14 cellular contexts compared by ENCODE assay signal in the genomic region with DNA sequence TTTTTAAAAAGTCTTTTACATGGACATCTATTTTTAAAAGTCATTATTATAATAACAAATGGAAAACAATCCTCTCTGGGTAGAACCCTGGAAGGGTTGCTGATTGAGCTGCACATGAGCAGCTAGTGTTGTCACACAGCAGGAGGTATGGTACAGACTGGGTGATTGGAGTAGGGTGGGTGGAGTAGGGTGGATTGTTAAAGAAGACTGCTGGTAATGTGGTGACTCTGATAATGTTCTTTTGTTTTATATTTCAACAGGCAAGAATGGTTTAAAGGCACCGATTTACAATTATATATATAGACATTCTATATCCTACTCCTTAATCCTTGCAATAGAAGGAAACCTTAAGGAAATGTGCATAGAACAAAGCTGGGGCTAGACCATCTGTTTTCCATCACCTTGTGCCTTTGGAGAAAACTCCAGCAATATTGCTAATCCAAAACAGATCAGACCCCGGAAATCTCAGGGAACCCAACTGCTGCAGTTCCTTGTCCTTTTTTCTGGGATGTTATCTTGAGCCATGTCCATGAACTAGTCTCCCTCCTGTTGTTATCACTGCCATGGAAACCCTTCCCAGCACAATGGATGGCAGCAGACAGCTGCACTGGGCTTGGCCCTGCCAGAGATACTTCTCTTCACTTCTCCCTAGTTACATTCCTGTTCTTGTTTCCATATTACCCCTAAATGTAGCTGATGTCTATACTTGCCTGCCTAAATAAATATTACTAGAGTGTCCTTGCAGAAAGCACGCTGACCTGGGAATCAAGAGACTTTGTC.
DNase-seq lines count a peak whose midpoint lies in the region; ATAC-seq and TF ChIP-seq lines count a peak whose summit lies in the region.
"Had no signal": no experiment of that assay in that cellular context is flagged by ENCODE, and none has a peak within 500 bp of the region (broad histone marks: within the 10 kb centered on the region; RNA-seq: fewer than 3 reads in every experiment).

No MANE protein-coding gene starts in this region.

- no peaks in the 10 kb centered on the region for H3K79me2 ChIP-seq in SK-N-SH (ENCODE audit: insufficient read depth)

- H3K9me3 ChIP-seq in SK-N-SH (no peaks in the 10 kb centered on the region), upper lobe of left lung (no peaks in the 10 kb centered on the region)

- POLR2A ChIA-PET in SK-N-SH (lab: Yijun Ruan, JAX), result no interaction called here

- TF ChIP-seq RAD21 in SK-N-SH (IDR thresholded peaks at IDR 0.05; ENCODE audit: low read length), result no peak

- H3K27ac ChIP-seq in SK-N-SH (ENCODE audit: low read depth in 2 of 2, low read length in 1 of 2) (peak overlapping the region in 1 of 2 experiments; percentile 28; a peak in 1 of 4 replicates), upper lobe of left lung (no peak overlapping the region)

- H3K4me3 ChIP-seq in SK-N-SH (ENCODE audit: low read depth in 2 of 2, low read length in 1 of 2), result no peak overlapping the region
- H3K4me3 ChIP-seq in fibroblast of the aortic adventitia (ENCODE audit: low read depth, low read length), result no peak overlapping the region
- no peak overlapping the region for H3K4me3 ChIP-seq in upper lobe of left lung

- WGBS in SK-N-SH (ENCODE audit: low lambda C conversion rate), result 47% methylated on average over 3 of the region's 3 CpGs
- 81 to 91% methylated on average over 3 of the region's 3 CpGs for WGBS in upper lobe of left lung, 2 donors

- peak; percentile 23 for ATAC-seq in left ventricle myocardium superior
- no peak for ATAC-seq in upper lobe of left lung (ENCODE audit: low FRiP score in 2 of 2)

- peaks cover 0 to 8% of the 10 kb centered on the region in 2 experiments; a peak in 2 of 4 replicates for H3K4me1 ChIP-seq in SK-N-SH (ENCODE audit: control insufficient read depth in 1 of 2, insufficient read depth in 2 of 2, low read depth in 1 of 2, low read length in 1 of 2)
- no peaks in the 10 kb centered on the region for H3K4me1 ChIP-seq in upper lobe of left lung

- CTCF ChIA-PET in SK-N-SH (lab: Yijun Ruan, JAX), result interaction anchor here (1.1 to 1.4 kb wide), 2 partner anchors 12 to 101 kb away, joined by 4 to 5 read pairs; no protein-coding TSS in a partner anchor

- DNase-seq in left ventricle myocardium superior (no peak), cardiac septum (ENCODE audit: low spot score) (no peak), SK-N-SH (peak; percentile 33), fibroblast of the aortic adventitia (ENCODE audit: low read depth) (peak; percentile 21), GF-D8 (lab: John Stamatoyannopoulos, UW) (no peak), foreskin melanocyte (no peak), upper lobe of left lung (no peak), dermis blood vessel endothelial cell (no peak)
- DNase-seq: COR-L47; H9; NCI-H187 treated with DMSO at 0.1 percent for 48 hours; NCI-H510A treated with DMSO at 0.1 percent for 48 hours; NK-92 treated with Interleukin-12 subunit alpha and Interleukin-12 subunit beta, amount 100 ng/mL, for 24 hours; SHP77 had no signal

- no peaks in the 10 kb centered on the region for H4K20me1 ChIP-seq in SK-N-SH (ENCODE audit: insufficient read depth)

- H3K36me3 ChIP-seq in SK-N-SH (replicated peaks in 1 of 2; ENCODE audit: control insufficient read depth in 1 of 2, insufficient read depth in 2 of 2, low read length in 1 of 2) (no peaks in the 10 kb centered on the region), upper lobe of left lung (no peaks in the 10 kb centered on the region)

- TF ChIP-seq CTCF in SK-N-SH (IDR thresholded peaks at IDR 0.05) (no peak), fibroblast of the aortic adventitia (IDR thresholded peaks at IDR 0.05; ENCODE audit: insufficient read depth, low read length) (no peak), upper lobe of left lung (IDR thresholded peaks at IDR 0.05) (no peak)

- no peak overlapping the region for H2AFZ ChIP-seq in SK-N-SH (ENCODE audit: low read depth)

- H3K4me2 ChIP-seq in SK-N-SH, result no peak overlapping the region

- no peaks in the 10 kb centered on the region for H3K9me2 ChIP-seq in SK-N-SH

- TF ChIP-seq EP300 in SK-N-SH (IDR thresholded peaks at IDR 0.05; ENCODE audit: borderline replicate concordance in 1 of 2, low read depth in 1 of 2, low read length in 1 of 2), result no peak
- no peak for TF ChIP-seq EP300 in upper lobe of left lung (IDR thresholded peaks at IDR 0.05)

- no peaks in the 10 kb centered on the region for H3K27me3 ChIP-seq in SK-N-SH (ENCODE audit: insufficient read depth)
- no peaks in the 10 kb centered on the region for H3K27me3 ChIP-seq in upper lobe of left lung

- H3F3A ChIP-seq in SK-N-SH (replicated peaks; ENCODE audit: insufficient read depth), result no peaks in the 10 kb centered on the region

- intact Hi-C loops in left ventricle myocardium superior (cut with micrococcal nuclease), result no loop called here
- intact Hi-C loops in cardiac septum (cut with DNase I), result no loop called here

- TF ChIP-seq POLR2A in upper lobe of left lung (IDR thresholded peaks at IDR 0.05), result no peak

- H3K9ac ChIP-seq in SK-N-SH, result no peak overlapping the region

TF ChIP-seq in SK-N-SH, 30 proteins besides CTCF, POLR2A, EP300 and RAD21:
- peak; percentile 8; the same call in 1 of the 2 replicates for TF ChIP-seq GATA2 (CRISPR knock-in tag; IDR thresholded peaks at IDR 0.05)
- peak; percentile 54; the same call in 1 of the 2 replicates for TF ChIP-seq TCF12 (IDR thresholded peaks at IDR 0.05)
- no peak for TF ChIP-seq NFIC (IDR thresholded peaks at IDR 0.05; ENCODE audit: borderline replicate concordance)

Comparison
In these comparisons a context has a peak if more than half of its experiments do, and no peak if none do; other contexts are left out.
1. DNase-seq: peak in SK-N-SH (single experiment) and fibroblast of the aortic adventitia (single experiment); none in left ventricle myocardium superior (single experiment), cardiac septum (single experiment), GF-D8 (single experiment), foreskin melanocyte (single experiment), upper lobe of left lung (0 of 2) and dermis blood vessel endothelial cell (single experiment).